12 cellular contexts compared by ENCODE assay signal in genomic region chr10:75428434-75429158, GRCh38. TPM values are rescaled to one million over a fixed set of nuclear protein-coding genes. Genes with fewer than 3 reads are reported as not detected.
DNase-seq lines count a peak whose midpoint lies in the region; ATAC-seq lines count a peak whose summit lies in the region.
"Had no signal": no experiment of that assay in that cellular context is flagged by ENCODE, and none has a peak within 500 bp of the region (broad histone marks: within the 10 kb centered on the region; RNA-seq: fewer than 3 reads in every experiment).

No MANE protein-coding gene starts in this region.

- no peak overlapping the region for H3K4me2 ChIP-seq in trophoblast cell (ENCODE audit: low read length)

- H3K9me3 ChIP-seq in trophoblast cell (ENCODE audit: insufficient read depth, low read depth, low read length): no peaks in the 10 kb centered on the region

- peaks cover 24 to 34% of the 10 kb centered on the region in 2 experiments for H3K4me1 ChIP-seq in trophoblast cell (ENCODE audit: control insufficient read depth in 1 of 2, insufficient read depth in 2 of 2, low read length in 2 of 2)

- H3K4me3 ChIP-seq in trophoblast cell (ENCODE audit: low read depth, low read length): no peak overlapping the region

- no CpG with 5 or more reads among the region's 9 CpGs for WGBS in trophoblast cell (ENCODE audit: extremely low coverage, insufficient coverage, insufficient read length)

- no peak overlapping the region for H3K27ac ChIP-seq in trophoblast cell (ENCODE audit: low read depth, low read length)

- H3K79me1 ChIP-seq in trophoblast cell (ENCODE audit: low read length): peaks cover 7% of the 10 kb centered on the region

- no peak overlapping the region for H2AFZ ChIP-seq in trophoblast cell (ENCODE audit: insufficient read depth, low read length, poor library complexity)

- no peak overlapping the region for H3K18ac ChIP-seq in trophoblast cell (ENCODE audit: low read length)

- H3K27ac Mint-ChIP-seq in dendritic cell treated with granulocyte-macrophage colony-stimulating factor and Interleukin-4, amounts not matched to agents 40 ng/mL and 50 ng/mL, for 4 days: peak overlapping the region; percentile 19
- H3K27ac Mint-ChIP-seq: activated CD4-positive, alpha-beta memory T cell treated with anti-CD3 and anti-CD28 coated beads, Interleukin-2, amount 10 ng/mL, durations not matched to agents 7 days and 5 days; stimulated activated naive B cell treated with anti-CD40 and anti-IgM and Interleukin-4, amounts not matched to agents 10 μg/mL and 1 μg/mL and 100 μg/mL, for 72 hours had no signal

- H2AK5ac ChIP-seq in trophoblast cell (ENCODE audit: low read length): no peak overlapping the region

- H3K9ac ChIP-seq in trophoblast cell (ENCODE audit: low read length): no peak overlapping the region

- no peaks in the 10 kb centered on the region for H3K9me3 Mint-ChIP-seq in dendritic cell treated with granulocyte-macrophage colony-stimulating factor and Interleukin-4, amounts not matched to agents 40 ng/mL and 50 ng/mL, for 4 days
- H3K9me3 Mint-ChIP-seq: activated CD4-positive, alpha-beta memory T cell treated with anti-CD3 and anti-CD28 coated beads, Interleukin-2, amount 10 ng/mL, durations not matched to agents 7 days and 5 days; stimulated activated naive B cell treated with anti-CD40 and anti-IgM and Interleukin-4, amounts not matched to agents 10 μg/mL and 1 μg/mL and 100 μg/mL, for 72 hours had no signal

- peak overlapping the region; percentile 65 for H4K91ac ChIP-seq in trophoblast cell (ENCODE audit: low read depth, low read length)

- H3K4me1 Mint-ChIP-seq in dendritic cell treated with granulocyte-macrophage colony-stimulating factor and Interleukin-4, amounts not matched to agents 40 ng/mL and 50 ng/mL, for 4 days (ENCODE audit: low read depth): peaks cover 53% of the 10 kb centered on the region

- H4K8ac ChIP-seq in trophoblast cell (ENCODE audit: low read depth, low read length): peak overlapping the region; percentile 11

- peak; percentile 41 for ATAC-seq in GM18511 (IDR thresholded peaks at IDR 0.05; ENCODE audit: unreplicated experiment)
- ATAC-seq in GM21619 (IDR thresholded peaks at IDR 0.05; ENCODE audit: unreplicated experiment): no peak
- ATAC-seq in HG02870 (IDR thresholded peaks at IDR 0.05; ENCODE audit: unreplicated experiment): no peak
- ATAC-seq in GM21367 (IDR thresholded peaks at IDR 0.05; ENCODE audit: unreplicated experiment): no peak
- ATAC-seq: stimulated activated naive B cell treated with anti-CD40 and anti-IgM and Interleukin-4, amounts not matched to agents 10 μg/mL and 1 μg/mL and 100 μg/mL, for 72 hours had no signal

- no peaks in the 10 kb centered on the region for H3K27me3 Mint-ChIP-seq in dendritic cell treated with granulocyte-macrophage colony-stimulating factor and Interleukin-4, amounts not matched to agents 40 ng/mL and 50 ng/mL, for 4 days

- H3K23ac ChIP-seq in trophoblast cell (ENCODE audit: low read length): no peak overlapping the region

- intact Hi-C loops in dendritic cell treated with granulocyte-macrophage colony-stimulating factor and Interleukin-4, amounts not matched to agents 40 ng/mL and 50 ng/mL, for 4 days (cut with micrococcal nuclease): no loop called here

- DNase-seq in NOMO-1 (lab: John Stamatoyannopoulos, UW; ENCODE audit: unreplicated experiment in 2 of 2) (peak; percentile 65 to 78), trophoblast cell (no peak)
- no peak for DNase-seq in activated naive CD4-positive, alpha-beta T cell (lab: John Stamatoyannopoulos, UW)
- DNase-seq: activated CD4-positive, alpha-beta memory T cell treated with anti-CD3 and anti-CD28 coated beads, Interleukin-2, amount 10 ng/mL, durations not matched to agents 7 days and 5 days; DMS79; stimulated activated naive B cell treated with anti-CD40 and anti-IgM and Interleukin-4, amounts not matched to agents 10 μg/mL and 1 μg/mL and 100 μg/mL, for 72 hours had no signal

- no peak overlapping the region for H3K14ac ChIP-seq in trophoblast cell (ENCODE audit: low read length)

- no peak overlapping the region for H3K4ac ChIP-seq in trophoblast cell (ENCODE audit: low read depth, low read length)

- H3K4me3 Mint-ChIP-seq in dendritic cell treated with granulocyte-macrophage colony-stimulating factor and Interleukin-4, amounts not matched to agents 40 ng/mL and 50 ng/mL, for 4 days: no peak overlapping the region
- H3K4me3 Mint-ChIP-seq: activated CD4-positive, alpha-beta memory T cell treated with anti-CD3 and anti-CD28 coated beads, Interleukin-2, amount 10 ng/mL, durations not matched to agents 7 days and 5 days; brain; stimulated activated naive B cell treated with anti-CD40 and anti-IgM and Interleukin-4, amounts not matched to agents 10 μg/mL and 1 μg/mL and 100 μg/mL, for 72 hours had no signal

- no peaks in the 10 kb centered on the region for H3K36me3 ChIP-seq in trophoblast cell (ENCODE audit: control insufficient read depth in 1 of 2, insufficient read depth in 2 of 2, low read length in 2 of 2)

- no peak overlapping the region for H4K12ac ChIP-seq in trophoblast cell (ENCODE audit: low read depth, low read length)

- no peak overlapping the region for H2BK5ac ChIP-seq in trophoblast cell (ENCODE audit: low read depth, low read length, poor library complexity)

- H3K27me3 ChIP-seq in trophoblast cell (ENCODE audit: insufficient read depth, low read length): no peaks in the 10 kb centered on the region

- H2BK12ac ChIP-seq in trophoblast cell (ENCODE audit: low read length): peak overlapping the region; percentile 7

- no peak overlapping the region for H2BK120ac ChIP-seq in trophoblast cell (ENCODE audit: insufficient read depth, low read length, poor library complexity)

- peaks cover 3% of the 10 kb centered on the region for H3K79me2 ChIP-seq in trophoblast cell (ENCODE audit: control insufficient read depth, insufficient read depth, low read length, poor library complexity)

- H3K36me3 Mint-ChIP-seq in dendritic cell treated with granulocyte-macrophage colony-stimulating factor and Interleukin-4, amounts not matched to agents 40 ng/mL and 50 ng/mL, for 4 days (ENCODE audit: low read depth): peaks cover 7% of the 10 kb centered on the region
- H3K36me3 Mint-ChIP-seq: brain; stimulated activated naive B cell treated with anti-CD40 and anti-IgM and Interleukin-4, amounts not matched to agents 10 μg/mL and 1 μg/mL and 100 μg/mL, for 72 hours had no signal

RNA-seq across cellular contexts. Expression of gene LRMDA, which starts 2.8 kb away (rescaled TPM):
- polyA plus RNA-seq in trophoblast cell (2013): 3.3 and 3.7 TPM in 2 replicates

RNA-seq across cellular contexts. Expression of gene ZNF503, which starts 27.0 kb away (rescaled TPM):
- 19.1 and 20.1 TPM in 2 replicates for polyA plus RNA-seq in trophoblast cell (2013)

Comparison
In these comparisons a context has a peak if more than half of its experiments do, and no peak if none do; other contexts are left out.
1. DNase-seq: peak in NOMO-1 (2 of 2); none in trophoblast cell (0 of 2) and activated naive CD4-positive, alpha-beta T cell (0 of 4).